10 cellular contexts compared by ENCODE assay signal in genomic region chrX:154485150-154486051, GRCh38. TPM values are rescaled to one million over a fixed set of nuclear protein-coding genes. Genes with fewer than 3 reads are reported as not detected.
DNase-seq lines count a peak whose midpoint lies in the region; ATAC-seq and FAIRE-seq lines count a peak whose summit lies in the region.
"Had no signal": no experiment of that assay in that cellular context is flagged by ENCODE, and none has a peak within 500 bp of the region (broad histone marks: within the 10 kb centered on the region; RNA-seq: fewer than 3 reads in every experiment).

No MANE protein-coding gene starts in this region.

- CTCF ChIA-PET in T-cell (lab: Charles Lee): interaction anchor here in 1 of 2 donors (0.7 kb wide), 1 partner anchor 776 kb away, joined by 5 read pairs; no protein-coding TSS in a partner anchor

- H3K9me3 Mint-ChIP-seq in T-cell: no peaks in the 10 kb centered on the region

- no peaks in the 10 kb centered on the region for H3K27me3 ChIP-seq in small intestine (ENCODE audit: control insufficient read depth in 2 of 2, insufficient read depth in 2 of 2, low read length in 2 of 2)

- H3K4me1 Mint-ChIP-seq in T-cell: peaks cover 28 to 39% (median 38%) of the 10 kb centered on the region in 3 donors

- ATAC-seq in T-cell (replicated peaks in 1 of 4) (no peak), left ventricle myocardium superior (peak; percentile 7), HG03175 (IDR thresholded peaks at IDR 0.05; ENCODE audit: unreplicated experiment) (no peak), HG03108 (IDR thresholded peaks at IDR 0.05; ENCODE audit: unreplicated experiment) (no peak)

- H3K4me3 ChIP-seq in small intestine (ENCODE audit: low read depth in 1 of 2, low read length in 2 of 2): peak overlapping the region; percentile 50 to 63

- peak; percentile 64 for DNase-seq in DMS 273 (lab: John Stamatoyannopoulos, UW; ENCODE audit: unreplicated experiment)
- no peak for DNase-seq in DMS 273 treated with DMSO at 0.1 percent for 48 hours (lab: John Stamatoyannopoulos, UW)
- no peak for DNase-seq in T-cell
- peak; percentile 52 for DNase-seq in left ventricle myocardium superior
- DNase-seq in small intestine: no peak
- DNase-seq in stimulated activated naive CD4-positive, alpha-beta T cell treated with Interleukin-2 at 50 U/mL for 16 hours (lab: John Stamatoyannopoulos, UW): no peak

- peak overlapping the region; percentile 61 to 73 (median 67) for H3K4me3 Mint-ChIP-seq in T-cell

- 45 to 69% (median 69%) methylated on average over 24 to 35 of the region's 35 CpGs for WGBS in small intestine, 3 donors

- POLR2A ChIA-PET in T-cell (lab: Charles Lee): no interaction called here

- no peaks in the 10 kb centered on the region for H3K4me1 ChIP-seq in small intestine (ENCODE audit: control insufficient read depth in 2 of 2, insufficient read depth in 1 of 2, low read depth in 1 of 2, low read length in 1 of 2)

- peaks cover 0 to 12% of the 10 kb centered on the region in 2 donors for H3K27me3 Mint-ChIP-seq in T-cell

- H3K9me3 ChIP-seq in small intestine (ENCODE audit: control insufficient read depth, low read depth): no peaks in the 10 kb centered on the region

- no peak for FAIRE-seq in small intestine (lab: Jason Lieb, UNC)
- FAIRE-seq: A204.1 had no signal

- intact Hi-C loops in left ventricle myocardium superior (cut with micrococcal nuclease): no loop called here

- peak overlapping the region; percentile 4 to 84 for H3K27ac ChIP-seq in small intestine (ENCODE audit: low read depth in 1 of 2, low read length in 1 of 2)

- H3K36me3 Mint-ChIP-seq in T-cell: no peaks in the 10 kb centered on the region

- H3K27ac Mint-ChIP-seq in T-cell: peak overlapping the region in 1 of 2 donors; percentile 44

- no peaks in the 10 kb centered on the region for H3K36me3 ChIP-seq in small intestine (ENCODE audit: control insufficient read depth in 2 of 2, insufficient read depth in 2 of 2, low read length in 2 of 2)

RNA-seq across cellular contexts. Expression of gene UBL4A, which starts 1.0 kb away (rescaled TPM):
- 10 to 100 TPM; 13.1 to 44.1 (median 39.6) TPM for total RNA-seq in T-cell
- 58.6 TPM for total RNA-seq in left ventricle myocardium superior
- 10 to 100 TPM; 26.5 to 32.3 (median 30.2) TPM for polyA plus RNA-seq in small intestine

RNA-seq across cellular contexts. Expression of gene SLC10A3, which starts 5.0 kb away (rescaled TPM):
- total RNA-seq in T-cell (10 to 100 TPM; 15.6 to 31.3 (median 25.9) TPM), left ventricle myocardium superior (12.2 TPM)
- 10 to 100 TPM; 11.6 to 19.1 (median 12.4) TPM for polyA plus RNA-seq in small intestine

RNA-seq across cellular contexts. Expression of gene LAGE3, which starts 6.3 kb away (rescaled TPM):
- total RNA-seq in T-cell (10 to 100 TPM; 12.7 to 25.4 (median 23.5) TPM), left ventricle myocardium superior (20.7 TPM)
- 10 to 100 TPM in 2 of 3 donors, 1 to 10 TPM in 1; 8.1 to 25.5 (median 18.1) TPM for polyA plus RNA-seq in small intestine

RNA-seq across cellular contexts. Expression of gene PLXNA3, which starts 27.3 kb away (rescaled TPM):
- 10 to 100 TPM; 48.1 to 87.0 (median 72.9) TPM for total RNA-seq in T-cell
- 22.0 TPM for total RNA-seq in left ventricle myocardium superior
- polyA plus RNA-seq in small intestine: 10 to 100 TPM in 1 of 3 donors, 1 to 10 TPM in 2; 3.2 to 10.7 (median 8.4) TPM
- total RNA-seq: SK-MEL-5 had no signal

RNA-seq across cellular contexts. Expression of gene FAM3A, which starts 30.6 kb away (rescaled TPM):
- total RNA-seq in T-cell: 10 to 100 TPM; 33.9 to 67.6 (median 57.8) TPM
- 62.5 TPM for total RNA-seq in left ventricle myocardium superior
- polyA plus RNA-seq in small intestine: 100 to 1,000 TPM in 2 of 3 donors, 10 to 100 TPM in 1; 61.4 to 123 (median 119) TPM

Comparison
In these comparisons a context has a peak if more than half of its experiments do, and no peak if none do; other contexts are left out.
1. DNase-seq: peak in DMS 273 (single experiment) and left ventricle myocardium superior (single experiment); none in DMS 273 treated with DMSO at 0.1 percent for 48 hours (single experiment), T-cell (0 of 34), small intestine (single experiment) and stimulated activated naive CD4-positive, alpha-beta T cell treated with Interleukin-2 at 50 U/mL for 16 hours (single experiment).